ENCODE assay signal across 11 cellular contexts in the genomic region with DNA sequence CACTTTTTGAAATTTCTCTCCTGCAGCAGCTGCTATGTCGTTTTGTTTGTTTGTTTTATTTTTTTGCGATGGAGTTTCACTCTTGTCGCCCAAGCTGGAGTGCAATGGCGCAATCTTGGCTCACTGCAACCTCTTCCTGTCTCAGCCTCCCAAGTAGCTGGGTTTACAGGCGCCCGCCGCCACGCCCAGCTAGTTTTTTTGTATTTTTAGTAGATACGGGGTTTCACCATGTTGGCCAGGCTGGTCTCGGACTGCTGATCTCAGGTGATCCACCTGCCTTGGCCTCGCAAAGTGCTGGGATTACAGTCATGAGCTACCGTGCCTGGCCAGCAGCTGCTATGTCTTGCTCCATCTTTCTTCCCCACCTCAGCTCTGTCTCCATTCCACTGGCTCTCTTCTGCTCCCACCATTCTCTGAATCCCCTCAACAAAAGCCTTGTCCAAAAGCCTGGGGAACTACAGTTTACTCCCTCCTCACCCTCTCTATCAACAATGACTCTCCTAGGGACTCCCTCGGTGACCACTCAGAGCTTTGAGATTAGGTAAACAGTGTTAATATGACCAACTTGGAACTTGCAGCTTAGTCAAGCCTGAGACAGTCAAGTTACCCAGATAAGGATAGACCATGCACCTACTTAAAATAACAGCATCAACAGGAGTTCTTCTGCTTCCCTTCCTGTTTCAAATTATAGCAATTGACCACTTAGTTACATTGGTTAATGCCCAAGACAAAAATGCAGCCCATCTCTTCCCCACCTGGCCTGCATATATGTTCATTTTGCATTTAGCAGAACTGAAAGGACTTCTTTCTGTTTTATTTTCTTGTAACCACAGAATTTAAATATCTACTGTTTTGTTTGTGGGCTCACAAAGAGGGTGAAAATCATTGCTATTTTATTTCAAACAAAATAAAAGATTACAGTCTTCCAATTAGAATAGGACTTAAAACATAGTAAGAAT.
A peak's percentile ranks its signal among the peaks of the same experiment; 100 is the strongest.
DNase-seq lines count a peak whose midpoint lies in the region; ATAC-seq and TF ChIP-seq lines count a peak whose summit lies in the region.
"Had no signal": no experiment of that assay in that cellular context is flagged by ENCODE, and none has a peak within 500 bp of the region (broad histone marks: within the 10 kb centered on the region; RNA-seq: fewer than 3 reads in every experiment).

No MANE protein-coding gene starts in this region.

- H3K27ac ChIP-seq in RWPE2 (ENCODE audit: poor library complexity, severe bottlenecking): peak overlapping the region; percentile 100
- H3K27ac ChIP-seq: right atrium auricular region, upper lobe of left lung had no signal

- H3K4me3 ChIP-seq in RWPE2 (ENCODE audit: severe bottlenecking) (no peak overlapping the region), HAP-1 (no peak overlapping the region)
- H3K4me3 ChIP-seq: right atrium auricular region, upper lobe of left lung had no signal

- DNase-seq in activated naive CD4-positive, alpha-beta T cell treated with anti-CD3 and anti-CD28 coated beads, Interleukin-2, amount 10 ng/mL, durations not matched to agents 7 days and 5 days: no peak
- no peak for DNase-seq in activated naive CD4-positive, alpha-beta T cell treated with anti-CD3 and anti-CD28 coated beads, Interleukin-2, amount 50 U/mL, for 16 hours
- DNase-seq in RWPE2 (ENCODE audit: low spot score) (no peak), HK-2 (ENCODE audit: unreplicated experiment) (no peak), GM19238 (ENCODE audit: insufficient read length, low spot score) (no peak), HAP-1 (ENCODE audit: low spot score in 2 of 2) (no peak)
- DNase-seq: glutamatergic neuron had no signal

- no peaks in the 10 kb centered on the region for H3K27me3 ChIP-seq in RWPE2 (ENCODE audit: insufficient read depth, poor library complexity, severe bottlenecking)
- H3K27me3 ChIP-seq in HAP-1 (ENCODE audit: low read depth): no peaks in the 10 kb centered on the region
- H3K27me3 ChIP-seq: right atrium auricular region, upper lobe of left lung had no signal

- ATAC-seq in HG02943 (IDR thresholded peaks at IDR 0.05; ENCODE audit: low read depth, unreplicated experiment): peak; percentile 77
- ATAC-seq in RWPE2 (ENCODE audit: low read depth): no peak

- peaks cover 15% of the 10 kb centered on the region for H3K9me3 Mint-ChIP-seq in activated naive CD4-positive, alpha-beta T cell treated with anti-CD3 and anti-CD28 coated beads, Interleukin-2, amount 10 ng/mL, durations not matched to agents 7 days and 5 days
- H3K9me3 Mint-ChIP-seq in stimulated activated naive CD8-positive, alpha-beta T cell treated with anti-CD3 and anti-CD28 coated beads, Interleukin-15, Interleukin-2, amounts not matched to agents 100 ng/mL and 50 ng/mL, for 24 hours: peaks cover 11% of the 10 kb centered on the region

- TF ChIP-seq CTCF in RWPE2 (IDR thresholded peaks at IDR 0.05; ENCODE audit: poor library complexity, severe bottlenecking): no peak

- no peak overlapping the region for H3K4me3 Mint-ChIP-seq in activated naive CD4-positive, alpha-beta T cell treated with anti-CD3 and anti-CD28 coated beads, Interleukin-2, amount 10 ng/mL, durations not matched to agents 7 days and 5 days
- no peak overlapping the region for H3K4me3 Mint-ChIP-seq in stimulated activated naive CD8-positive, alpha-beta T cell treated with anti-CD3 and anti-CD28 coated beads, Interleukin-15, Interleukin-2, amounts not matched to agents 100 ng/mL and 50 ng/mL, for 24 hours

- no peaks in the 10 kb centered on the region for H3K27me3 Mint-ChIP-seq in activated naive CD4-positive, alpha-beta T cell treated with anti-CD3 and anti-CD28 coated beads, Interleukin-2, amount 10 ng/mL, durations not matched to agents 7 days and 5 days
- H3K27me3 Mint-ChIP-seq in stimulated activated naive CD8-positive, alpha-beta T cell treated with anti-CD3 and anti-CD28 coated beads, Interleukin-15, Interleukin-2, amounts not matched to agents 100 ng/mL and 50 ng/mL, for 24 hours: no peaks in the 10 kb centered on the region

- H3K4me1 Mint-ChIP-seq in activated naive CD4-positive, alpha-beta T cell treated with anti-CD3 and anti-CD28 coated beads, Interleukin-2, amount 10 ng/mL, durations not matched to agents 7 days and 5 days: peaks cover 76% of the 10 kb centered on the region
- H3K4me1 Mint-ChIP-seq in stimulated activated naive CD8-positive, alpha-beta T cell treated with anti-CD3 and anti-CD28 coated beads, Interleukin-15, Interleukin-2, amounts not matched to agents 100 ng/mL and 50 ng/mL, for 24 hours (ENCODE audit: low read depth): peaks cover 79% of the 10 kb centered on the region

- H3K36me3 Mint-ChIP-seq in activated naive CD4-positive, alpha-beta T cell treated with anti-CD3 and anti-CD28 coated beads, Interleukin-2, amount 10 ng/mL, durations not matched to agents 7 days and 5 days: peaks cover 27% of the 10 kb centered on the region
- peaks cover 10% of the 10 kb centered on the region for H3K36me3 Mint-ChIP-seq in stimulated activated naive CD8-positive, alpha-beta T cell treated with anti-CD3 and anti-CD28 coated beads, Interleukin-15, Interleukin-2, amounts not matched to agents 100 ng/mL and 50 ng/mL, for 24 hours (ENCODE audit: low read depth)

- peak overlapping the region; percentile 35 for H3K27ac Mint-ChIP-seq in activated naive CD4-positive, alpha-beta T cell treated with anti-CD3 and anti-CD28 coated beads, Interleukin-2, amount 10 ng/mL, durations not matched to agents 7 days and 5 days
- H3K27ac Mint-ChIP-seq in stimulated activated naive CD8-positive, alpha-beta T cell treated with anti-CD3 and anti-CD28 coated beads, Interleukin-15, Interleukin-2, amounts not matched to agents 100 ng/mL and 50 ng/mL, for 24 hours: peak overlapping the region; percentile 93

- H3K9me3 ChIP-seq in RWPE2 (ENCODE audit: severe bottlenecking) (peaks cover 2% of the 10 kb centered on the region), HAP-1 (no peaks in the 10 kb centered on the region)
- H3K9me3 ChIP-seq: right atrium auricular region, upper lobe of left lung had no signal

- CTCF ChIA-PET in activated naive CD4-positive, alpha-beta T cell treated with anti-CD3 and anti-CD28 coated beads, Interleukin-2, amount 10 ng/mL, durations not matched to agents 7 days and 5 days (lab: Charles Lee): interaction anchor here (0.8 to 1.4 kb wide), 4 partner anchors 8 to 236 kb away, joined by 3 read pairs; no protein-coding TSS in a partner anchor

- H3K4me1 ChIP-seq in RWPE2 (ENCODE audit: insufficient read depth, poor library complexity, severe bottlenecking): peaks cover 66% of the 10 kb centered on the region
- H3K4me1 ChIP-seq in HAP-1: no peaks in the 10 kb centered on the region
- H3K4me1 ChIP-seq: right atrium auricular region had no signal

- in situ Hi-C loops in HAP-1 (cut with MboI; ENCODE audit: low sequenced_read_pairs): no loop called here

- no peaks in the 10 kb centered on the region for H3K36me3 ChIP-seq in RWPE2 (ENCODE audit: low read depth)
- H3K36me3 ChIP-seq in HAP-1 (replicated peaks): no peaks in the 10 kb centered on the region
- H3K36me3 ChIP-seq: right atrium auricular region, upper lobe of left lung had no signal
